Comparison of ENCODE assay signal across 20 cellular contexts in genomic region chr11:113159967-113160621, GRCh38.
DNase-seq lines count a peak whose midpoint lies in the region; ATAC-seq and TF ChIP-seq lines count a peak whose summit lies in the region.
"Had no signal": no experiment of that assay in that cellular context is flagged by ENCODE, and none has a peak within 500 bp of the region (broad histone marks: within the 10 kb centered on the region; RNA-seq: fewer than 3 reads in every experiment).

No MANE protein-coding gene starts in this region.

- no TSS peak for BruUV-seq in Caco-2 (replicated peaks; lab: Mats Ljungman, UMichigan)

- peak overlapping the region; percentile 92 for H3K27ac Mint-ChIP-seq in nephron progenitor cell
- no peak overlapping the region for H3K27ac Mint-ChIP-seq in CD4-positive, alpha-beta T cell
- H3K27ac Mint-ChIP-seq in Caco-2 (ENCODE audit: unreplicated experiment), result no peak overlapping the region
- H3K27ac Mint-ChIP-seq: activated B cell treated with CpG ODN at 0.5 μM for 24 hours; activated CD8-positive, alpha-beta T cell treated with anti-CD3 and anti-CD28 coated beads for 36 hours; activated naive CD4-positive, alpha-beta T cell treated with anti-CD3 and anti-CD28 coated beads for 36 hours; GM23338 had no signal

- peaks cover 59% of the 10 kb centered on the region for H3K4me1 Mint-ChIP-seq in nephron progenitor cell
- H3K4me1 Mint-ChIP-seq in CD4-positive, alpha-beta T cell (ENCODE audit: low read depth), result no peaks in the 10 kb centered on the region
- H3K4me1 Mint-ChIP-seq in Caco-2 (ENCODE audit: low read depth, unreplicated experiment), result no peaks in the 10 kb centered on the region
- H3K4me1 Mint-ChIP-seq: activated B cell treated with CpG ODN at 0.5 μM for 24 hours had no signal

- H3K9me3 Mint-ChIP-seq in nephron progenitor cell (no peaks in the 10 kb centered on the region), Caco-2 (ENCODE audit: unreplicated experiment) (no peaks in the 10 kb centered on the region)
- no peaks in the 10 kb centered on the region for H3K9me3 Mint-ChIP-seq in CD4-positive, alpha-beta T cell
- H3K9me3 Mint-ChIP-seq: activated B cell treated with CpG ODN at 0.5 μM for 24 hours; activated CD8-positive, alpha-beta T cell treated with anti-CD3 and anti-CD28 coated beads for 36 hours; activated naive CD4-positive, alpha-beta T cell treated with anti-CD3 and anti-CD28 coated beads for 36 hours; GM23338 had no signal

- TF ChIP-seq POLR2A in uterus (IDR thresholded peaks at IDR 0.05), result no peak

- CTCF ChIA-PET in CD4-positive, alpha-beta T cell (lab: Charles Lee), result no interaction called here
- CTCF ChIA-PET in Caco-2 (lab: Charles Lee), result no interaction called here

- H3K4me3 Mint-ChIP-seq in nephron progenitor cell, result no peak overlapping the region
- H3K4me3 Mint-ChIP-seq in CD4-positive, alpha-beta T cell, result no peak overlapping the region
- no peak overlapping the region for H3K4me3 Mint-ChIP-seq in Caco-2 (ENCODE audit: unreplicated experiment)
- H3K4me3 Mint-ChIP-seq: activated B cell treated with CpG ODN at 0.5 μM for 24 hours; activated CD8-positive, alpha-beta T cell treated with anti-CD3 and anti-CD28 coated beads for 36 hours; activated naive CD4-positive, alpha-beta T cell treated with anti-CD3 and anti-CD28 coated beads for 36 hours; GM23338 had no signal

- ATAC-seq in CD4-positive, alpha-beta T cell (ENCODE audit: poor library complexity), result no peak
- ATAC-seq: activated CD8-positive, alpha-beta T cell treated with anti-CD3 and anti-CD28 coated beads for 36 hours; GM23338; PC-3 had no signal

- DNase-seq in NCI-H146 (lab: John Stamatoyannopoulos, UW), result peak; percentile 24
- DNase-seq in NCI-H146 treated with DMSO at 0.1 percent for 48 hours (lab: John Stamatoyannopoulos, UW; ENCODE audit: unreplicated experiment), result no peak
- DNase-seq in fibroblast of the conjunctiva (ENCODE audit: low read depth), result peak; percentile 8
- no peak for DNase-seq in nephron progenitor cell
- peak; percentile 63 to 65 for DNase-seq in uterus
- DNase-seq in CD4-positive, alpha-beta T cell, result no peak
- DNase-seq in Caco-2, result no peak
- no peak for DNase-seq in SHP77 (lab: John Stamatoyannopoulos, UW)
- DNase-seq: 8988T; activated B cell treated with CpG ODN at 0.5 μM for 24 hours; activated CD8-positive, alpha-beta T cell treated with anti-CD3 and anti-CD28 coated beads for 36 hours; activated naive CD4-positive, alpha-beta T cell treated with anti-CD3 and anti-CD28 coated beads for 36 hours; activated T-cell treated with anti-CD3 and anti-CD28 coated beads, Interleukin-2, amount 50 U/mL, for 1 hour; foreskin melanocyte; KBM-7; kidney glomerular epithelial cell; mesendoderm; PC-3; psoas muscle had no signal

- peak overlapping the region; percentile 10 to 48 for H3K27ac ChIP-seq in uterus
- no peak overlapping the region for H3K27ac ChIP-seq in CD4-positive, alpha-beta T cell (ENCODE audit: low read depth, low read length)
- H3K27ac ChIP-seq: psoas muscle had no signal

- no peaks in the 10 kb centered on the region for H3K36me3 ChIP-seq in uterus
- no peaks in the 10 kb centered on the region for H3K36me3 ChIP-seq in Caco-2 (ENCODE audit: control insufficient read depth, insufficient read depth, low read length)

- H3K9me3 ChIP-seq in uterus, result no peaks in the 10 kb centered on the region
- no peaks in the 10 kb centered on the region for H3K9me3 ChIP-seq in CD4-positive, alpha-beta T cell (ENCODE audit: control insufficient read depth, low read length)
- H3K9me3 ChIP-seq in Caco-2, result no peaks in the 10 kb centered on the region
- H3K9me3 ChIP-seq: psoas muscle had no signal

- H3K27me3 Mint-ChIP-seq in nephron progenitor cell (ENCODE audit: low read depth, poor library complexity) (peaks cover 9% of the 10 kb centered on the region), Caco-2 (ENCODE audit: insufficient read depth, unreplicated experiment) (peaks cover 10% of the 10 kb centered on the region)
- H3K27me3 Mint-ChIP-seq in CD4-positive, alpha-beta T cell, result no peaks in the 10 kb centered on the region

- no peaks in the 10 kb centered on the region for H3K27me3 ChIP-seq in uterus
- no peaks in the 10 kb centered on the region for H3K27me3 ChIP-seq in CD4-positive, alpha-beta T cell (ENCODE audit: control insufficient read depth, insufficient read depth, low read length)
- H3K27me3 ChIP-seq in Caco-2 (replicated peaks; ENCODE audit: control insufficient read depth, insufficient read depth, low read length), result peaks cover 1% of the 10 kb centered on the region; the same call in 1 of the 2 replicates

- peaks cover 5% of the 10 kb centered on the region for H3K36me3 Mint-ChIP-seq in nephron progenitor cell (ENCODE audit: low read depth)
- H3K36me3 Mint-ChIP-seq in CD4-positive, alpha-beta T cell (ENCODE audit: low read depth), result no peaks in the 10 kb centered on the region
- no peaks in the 10 kb centered on the region for H3K36me3 Mint-ChIP-seq in Caco-2 (ENCODE audit: insufficient read depth, unreplicated experiment)

- H3K4me3 ChIP-seq in uterus (no peak overlapping the region), Caco-2 (ENCODE audit: low read depth, low read length) (no peak overlapping the region)
- H3K4me3 ChIP-seq: GM23338, psoas muscle had no signal

- intact Hi-C loops in uterus (cut with DNase I; ENCODE audit: low total_unique reads) (no loop called here), Caco-2 (cut with micrococcal nuclease; ENCODE audit: unreplicated experiment) (no loop called here)
- intact Hi-C loops in CD4-positive, alpha-beta T cell (cut with DNase I, micrococcal nuclease), result no loop called here

- POLR2A ChIA-PET in CD4-positive, alpha-beta T cell (lab: Charles Lee), result no interaction called here
- POLR2A ChIA-PET in Caco-2 (lab: Charles Lee), result no interaction called here

- H3K4me1 ChIP-seq in uterus (peaks cover 3 to 7% of the 10 kb centered on the region in 2 donors), Caco-2 (no peaks in the 10 kb centered on the region)

- TF ChIP-seq CTCF in nephron progenitor cell (IDR thresholded peaks at IDR 0.05) (no peak), uterus (IDR thresholded peaks at IDR 0.05) (no peak), Caco-2 (IDR thresholded peaks at IDR 0.05; ENCODE audit: insufficient read depth in 1 of 2, low read depth in 1 of 2, low read length in 1 of 2, severe bottlenecking in 1 of 2, unreplicated experiment in 1 of 2) (no peak)
- no peak for TF ChIP-seq CTCF in CD4-positive, alpha-beta T cell (IDR thresholded peaks at IDR 0.05)

Comparison
In these comparisons a context has a peak if more than half of its experiments do, and no peak if none do; other contexts are left out.
1. DNase-seq: peak in NCI-H146 (single experiment), fibroblast of the conjunctiva (single experiment) and uterus (2 of 2); none in NCI-H146 treated with DMSO at 0.1 percent for 48 hours (single experiment), nephron progenitor cell (single experiment), CD4-positive, alpha-beta T cell (0 of 10), Caco-2 (0 of 2) and SHP77 (0 of 2).